24 cellular contexts compared by ENCODE assay signal in genomic region chr12:34016361-34016760, GRCh38. TPM values are rescaled to one million over a fixed set of nuclear protein-coding genes. Genes with fewer than 3 reads are reported as not detected.
DNase-seq lines count a peak whose midpoint lies in the region; ATAC-seq, FAIRE-seq and TF ChIP-seq lines count a peak whose summit lies in the region.
"Had no signal": no experiment of that assay in that cellular context is flagged by ENCODE, and none has a peak within 500 bp of the region (broad histone marks: within the 10 kb centered on the region; RNA-seq: fewer than 3 reads in every experiment).

No MANE protein-coding gene starts in this region.

- H2AFZ ChIP-seq in Karpas-422 (ENCODE audit: low read length), result peak overlapping the region; percentile 50; the same call in 1 of the 2 replicates
- no peak overlapping the region for H2AFZ ChIP-seq in GM12878 (ENCODE audit: control insufficient read depth, low read depth, low read length)
- H2AFZ ChIP-seq: hepatocyte had no signal

- SMC1A ChIA-PET in GM12878 (lab: Charles Lee; ENCODE audit: uncharacterized antibody, unreplicated experiment), result no interaction called here

- H3K4me1 ChIP-seq in A549 (no peaks in the 10 kb centered on the region), Karpas-422 (ENCODE audit: low read length) (peaks cover 2% of the 10 kb centered on the region), GM12878 (ENCODE audit: control insufficient read depth, insufficient read depth, low read length) (no peaks in the 10 kb centered on the region)

- TF ChIP-seq EP300 in A549 (IDR thresholded peaks at IDR 0.05) (no peak), GM12878 (IDR thresholded peaks at IDR 0.05; ENCODE audit: borderline replicate concordance in 1 of 2, control insufficient read depth in 1 of 2, low read depth in 2 of 2, low read length in 2 of 2) (no peak)

- H3K4me2 ChIP-seq in A549, result no peak overlapping the region
- H3K4me2 ChIP-seq in Karpas-422 (ENCODE audit: low read depth, low read length, poor library complexity, severe bottlenecking), result no peak overlapping the region
- no peak overlapping the region for H3K4me2 ChIP-seq in GM12878 (ENCODE audit: control insufficient read depth, insufficient read depth)
- H3K4me2 ChIP-seq: hepatocyte had no signal

- DNase-seq in A549 (ENCODE audit: low read depth in 1 of 2, low spot score in 1 of 2), result peak in 1 of 2 experiments; percentile 13
- DNase-seq in ELR (ENCODE audit: low read depth), result peak; percentile 5
- DNase-seq in Karpas-422, result peak; percentile 57
- DNase-seq in GM12878 (ENCODE audit: low read depth, low spot score), result no peak
- no peak for DNase-seq in pons (ENCODE audit: low spot score)
- no peak for DNase-seq in NCI-H2196 treated with DMSO at 0.1 percent for 48 hours (lab: John Stamatoyannopoulos, UW; ENCODE audit: unreplicated experiment)
- DNase-seq in RPMI8226, result no peak
- no peak for DNase-seq in coronary artery (ENCODE audit: low spot score)
- DNase-seq: activated CD4-positive, alpha-beta T cell treated with anti-CD3 and anti-CD28 coated beads for 4 hours; activated effector memory CD4-positive, alpha-beta T cell treated with Interleukin-2 at 50 U/mL for 16 hours; activated T-cell treated with anti-CD3 and anti-CD28 coated beads for 4 hours; gastrocnemius medialis; Kasumi-1; NCI-H1092; NCI-H187; NCI-H526; stimulated activated CD4-positive, alpha-beta T cell treated with anti-CD3 and anti-CD28 coated beads, Interleukin-4, amount 100 ng/mL, for 4 hours; stimulated activated naive CD4-positive, alpha-beta T cell treated with Interleukin-2 at 50 U/mL for 16 hours; T-helper 17 cell had no signal

- FAIRE-seq in A549 (lab: Jason Lieb, UNC) (no peak), GM12878 (lab: Jason Lieb, UNC) (no peak)
- FAIRE-seq: urothelium cell line had no signal

- BruUV-seq in GM12878 (replicated peaks; lab: Mats Ljungman, UMichigan), result no TSS peak

- H3K36me3 ChIP-seq in Karpas-422 (ENCODE audit: insufficient read depth, low read length) (no peaks in the 10 kb centered on the region), GM12878 (ENCODE audit: control insufficient read depth in 2 of 2, insufficient read depth in 2 of 2, low read length in 1 of 2) (no peaks in the 10 kb centered on the region)
- H3K36me3 ChIP-seq: gastrocnemius medialis, thoracic aorta had no signal

- H3K27me3 ChIP-seq in Karpas-422 (ENCODE audit: low read length), result no peaks in the 10 kb centered on the region
- no peaks in the 10 kb centered on the region for H3K27me3 ChIP-seq in GM12878 (replicated peaks in 1 of 2; ENCODE audit: control insufficient read depth in 2 of 2, insufficient read depth in 2 of 2, low read length in 1 of 2)
- H3K27me3 ChIP-seq: gastrocnemius medialis, hepatocyte had no signal

- no peak for TF ChIP-seq POLR2A in A549 (IDR thresholded peaks at IDR 0.05; ENCODE audit: low read length)
- no peak for TF ChIP-seq POLR2A in GM12878 (IDR thresholded peaks at IDR 0.05; ENCODE audit: low read depth, low read length)

- in situ Hi-C loops in GM12878 (cut with MboI), result loop anchor here (10.0 to 25.0 kb wide), 3 partner anchors 1079 to 1654 kb away; no protein-coding TSS in a partner anchor

- H3K4me3 ChIP-seq in A549 (no peak overlapping the region), Karpas-422 (ENCODE audit: low read length) (no peak overlapping the region), GM12878 (no peak overlapping the region), coronary artery (no peak overlapping the region)
- H3K4me3 ChIP-seq: gastrocnemius medialis, hepatocyte, SK-N-MC, thoracic aorta had no signal

- CTCF ChIA-PET in A549 (lab: Yijun Ruan, JAX), result no interaction called here
- CTCF ChIA-PET in GM12878 (lab: Yijun Ruan, JAX), result no interaction called here

- TF ChIP-seq RAD21 in A549 (conservative IDR thresholded peaks at IDR 0.05 in 1 of 2, IDR thresholded peaks at IDR 0.05 in 1 of 2), result no peak
- no peak for TF ChIP-seq RAD21 in GM12878 (IDR thresholded peaks at IDR 0.05; ENCODE audit: insufficient read depth, low read depth, low read length)

- H3K79me2 ChIP-seq in Karpas-422 (ENCODE audit: low read length), result no peaks in the 10 kb centered on the region
- no peaks in the 10 kb centered on the region for H3K79me2 ChIP-seq in GM12878 (ENCODE audit: control insufficient read depth, insufficient read depth, low read length)
- H3K79me2 ChIP-seq: hepatocyte had no signal

- H3K9ac ChIP-seq in Karpas-422 (ENCODE audit: low read length) (no peak overlapping the region), GM12878 (ENCODE audit: control insufficient read depth, insufficient read depth, low read length) (no peak overlapping the region)

- intact Hi-C loops in GM12878 (cut with micrococcal nuclease; ENCODE audit: unreplicated experiment), result loop anchor here (10.0 kb wide), 1 partner anchor 1102 kb away; no protein-coding TSS in a partner anchor

- POLR2A ChIA-PET in A549 (lab: Yijun Ruan, JAX), result no interaction called here
- POLR2A ChIA-PET in GM12878 (lab: Charles Lee), result no interaction called here

- no peak for TF ChIP-seq CTCF in A549 (IDR thresholded peaks at IDR 0.05)
- TF ChIP-seq CTCF in GM12878 (IDR thresholded peaks at IDR 0.05 in 2 of 3, conservative IDR thresholded peaks at IDR 0.05 in 1 of 3; ENCODE audit: control insufficient read depth in 2 of 3, extremely low read depth in 1 of 3, insufficient read depth in 1 of 3, low read depth in 3 of 3, low read length in 3 of 3), result no peak
- TF ChIP-seq CTCF in coronary artery (IDR thresholded peaks at IDR 0.05), result no peak

- RAD21 ChIA-PET in GM12878 (lab: Charles Lee; ENCODE audit: unreplicated experiment), result no interaction called here

- 41% methylated on average over 3 of the region's 3 CpGs for WGBS in A549 (ENCODE audit: missing lambda C conversion rate)
- 83% methylated on average over 3 of the region's 3 CpGs for WGBS in GM12878 (ENCODE audit: insufficient coverage, insufficient replicate concordance, low lambda C conversion rate, missing lambda C conversion rate)

- H3K27ac ChIP-seq in A549, result no peak overlapping the region
- no peak overlapping the region for H3K27ac ChIP-seq in Karpas-422 (ENCODE audit: low read length)
- H3K27ac ChIP-seq in GM12878 (ENCODE audit: control insufficient read depth, insufficient read depth), result no peak overlapping the region
- no peak overlapping the region for H3K27ac ChIP-seq in coronary artery
- H3K27ac ChIP-seq: gastrocnemius medialis, hepatocyte, RWPE1, SK-N-MC, thoracic aorta had no signal

- H3K9me3 ChIP-seq in A549 (no peaks in the 10 kb centered on the region), Karpas-422 (ENCODE audit: low read length) (no peaks in the 10 kb centered on the region), GM12878 (replicated peaks; ENCODE audit: control insufficient read depth, insufficient read depth, low read length) (no peaks in the 10 kb centered on the region)
- H3K9me3 ChIP-seq: gastrocnemius medialis, thoracic aorta had no signal

- ATAC-seq in A549, result peak; percentile 59 to 82; a peak in 4 of 6 replicates
- ATAC-seq in GM12878, result peak; percentile 57; the same call in 2 of the 3 replicates
- ATAC-seq: gastrocnemius medialis, T-helper 17 cell had no signal

- H3K9me2 ChIP-seq in Karpas-422 (replicated peaks; ENCODE audit: insufficient read depth, low read length), result no peaks in the 10 kb centered on the region

- H4K20me1 ChIP-seq in Karpas-422 (ENCODE audit: insufficient read depth, low read depth, low read length), result no peaks in the 10 kb centered on the region
- no peaks in the 10 kb centered on the region for H4K20me1 ChIP-seq in GM12878 (ENCODE audit: control insufficient read depth, insufficient read depth)

TF ChIP-seq in A549, 52 proteins besides CTCF, POLR2A, EP300 and RAD21 (continues in another document):
- TF ChIP-seq GATA3 (IDR thresholded peaks at IDR 0.05; ENCODE audit: borderline replicate concordance) (no peak), MAFK (IDR thresholded peaks at IDR 0.05; ENCODE audit: partially characterized antibody) (no peak), HDAC2 (IDR thresholded peaks at IDR 0.05) (no peak), SREBF2 (IDR thresholded peaks at IDR 0.05) (no peak), PHF8 (IDR thresholded peaks at IDR 0.05; ENCODE audit: borderline replicate concordance, low read depth) (no peak), BHLHE40 (IDR thresholded peaks at IDR 0.05; ENCODE audit: low read depth, low read length) (no peak), ZNF302 (CRISPR knock-in tag; IDR thresholded peaks at IDR 0.05) (no peak)

TF ChIP-seq in GM12878, 131 proteins besides CTCF, POLR2A, EP300 and RAD21:
- TF ChIP-seq CHD4 (IDR thresholded peaks at IDR 0.05), result no peak
- 0 out of 4 replicates have a peak, but pooled peaks of 1 of the 2 experiments have one; percentile 7 for TF ChIP-seq BHLHE40 (IDR thresholded peaks at IDR 0.05; ENCODE audit: borderline replicate concordance in 1 of 2, low read depth in 2 of 2, low read length in 1 of 2)
TF ChIP-seq in GM12878: peak in this region for 1.

RNA-seq across cellular contexts. Expression of gene ALG10, which starts 5.9 kb away (rescaled TPM):
- polyA plus RNA-seq in A549 (2011; rRNA removed) (13.9 and 16.4 TPM in 2 replicates), A549 (2017; fragmentation: RNase III; extraction: RNeasy Plus Mini Kit Qiagen cat#74134 plus additional on column Dnase treatment) (5.8 to 6.2 TPM (median 5.9 TPM) in 3 replicates), GM12878 (2011; rRNA removed) (23.2 and 25.4 TPM in 2 replicates), GM12878 (2014; fragmentation: Illumina TruSeq; extraction: Trizol) (7.6 and 10.1 TPM in 2 replicates), GM12878 (2014; fragmentation: Nextera tagmentation; extraction: Ambion mirVana) (1 to 10 TPM; 3.1 to 4.6 TPM), GM12878 (2014; rRNA removed) (7.0 and 8.2 TPM in 2 replicates), GM12878 (2016; fragmentation: Nextera tagmentation; extraction: Ambion mirVana) (1 to 10 TPM; 6.4 to 6.6 TPM)
- polyA plus RNA-seq in A549 (2012; cell fraction: cytosol; rRNA removed), result 4.1 and 4.8 TPM in 2 replicates
- 10.6 and 11.7 TPM in 2 replicates for polyA plus RNA-seq in A549 (2012; cell fraction: nucleus; rRNA removed)
- 61.3 and 74.2 TPM in 2 replicates for polyA minus RNA-seq in A549 (2011; rRNA and poly(A)+ RNA removed)
- 22.9 and 41.0 TPM in 2 replicates for total RNA-seq in Karpas-422 (2014; rRNA removed; shearing (Covaris generic); ENCODE audit: low replicate concordance)
- total RNA-seq in GM12878 (2013; cell fraction: nucleolus; rRNA removed), result 51.6 and 53.5 TPM in 2 replicates
- total RNA-seq in GM12878 (2014; rRNA removed) (11.4 and 14.5 TPM in 2 replicates), GM12878 (2014; rRNA removed; fragmentation: Illumina TruSeq; extraction: Trizol) (15.1 and 15.9 TPM in 2 replicates), GM12878 (2021) (14.8 TPM in 2 replicates)
- polyA plus RNA-seq in GM12878 (2011; ENCODE audit: low read depth), result 4.7 TPM
- 17.4 and 19.9 TPM in 2 replicates for polyA plus RNA-seq in GM12878 (2011; cell fraction: cytosol; rRNA removed)
- polyA plus RNA-seq in GM12878 (2011; cell fraction: nucleus; rRNA removed), result 13.7 and 18.5 TPM in 2 replicates
- polyA plus RNA-seq in GM12878 (2012), result 4.2 and 5.9 TPM in 2 replicates
- polyA minus RNA-seq in GM12878 (2011; rRNA and poly(A)+ RNA removed), result 86.1 and 99.0 TPM in 2 replicates
- polyA minus RNA-seq in GM12878 (2011; cell fraction: cytosol; rRNA and poly(A)+ RNA removed), result 14.5 and 20.2 TPM in 2 replicates
- 37.3 and 45.6 TPM in 2 replicates for polyA minus RNA-seq in GM12878 (2011; cell fraction: nucleus; rRNA and poly(A)+ RNA removed)

Comparison
In these comparisons a context has a peak if more than half of its experiments do, and no peak if none do; other contexts are left out.
1. DNase-seq: peak in ELR (single experiment) and Karpas-422 (single experiment); none in GM12878 (single experiment), pons (single experiment), NCI-H2196 treated with DMSO at 0.1 percent for 48 hours (single experiment), RPMI8226 (single experiment) and coronary artery (single experiment).